In the genomic region with DNA sequence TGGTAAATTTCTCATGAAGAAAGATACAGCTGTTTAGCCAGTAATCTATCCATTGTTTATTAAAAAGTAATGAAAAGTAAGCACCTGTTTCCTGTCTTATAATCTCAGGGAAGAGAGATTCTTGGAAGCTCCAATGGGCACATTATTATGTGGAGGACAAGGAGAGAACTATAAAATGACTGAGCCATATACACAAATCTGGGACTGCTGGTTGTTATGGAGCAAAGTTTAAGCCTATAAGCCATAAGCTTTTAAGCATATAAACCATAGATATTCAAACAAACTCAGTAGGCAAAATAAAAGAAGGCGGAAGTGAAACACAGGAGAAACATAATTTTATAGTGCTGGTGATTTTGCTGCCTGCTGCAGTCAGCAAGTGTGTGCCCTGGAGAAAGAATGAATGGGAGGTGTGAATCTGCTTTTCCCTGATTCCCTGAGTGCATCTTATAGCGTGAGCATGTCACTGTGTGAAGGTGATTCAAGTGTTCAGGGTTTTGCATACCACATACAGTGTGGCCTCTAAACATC, we compare ENCODE assay signal across 28 cellular contexts.
"Had no signal": no experiment of that assay in that cellular context is flagged by ENCODE, and none has a peak within 500 bp of the region (broad histone marks: within the 10 kb centered on the region; RNA-seq: fewer than 3 reads in every experiment).

No MANE protein-coding gene starts in this region.

- DNase-seq: activated CD4-positive, alpha-beta T cell treated with anti-CD3 and anti-CD28 coated beads, Interleukin-2, amount 50 U/mL, for 1 hour; activated CD4-positive, CD25-positive, alpha-beta regulatory T cell treated with anti-CD3 and anti-CD28 coated beads, Interleukin-2, amount 50 U/mL, for 72 hours; activated CD8-positive, alpha-beta T cell treated with anti-CD3 and anti-CD28 coated beads for 36 hours; activated naive CD8-positive, alpha-beta T cell treated with anti-CD3 and anti-CD28 coated beads, Interleukin-2, amount 50 U/mL, for 24 hours; activated T-cell treated with anti-CD3 and anti-CD28 coated beads, Interleukin-2, amount 50 U/mL, for 4 hours; amygdala; dermis blood vessel endothelial cell; effector CD4-positive, alpha-beta T cell; gastrocnemius medialis; glutamatergic neuron; islet precursor cell; left ventricle myocardium superior; midbrain; naive thymus-derived CD8-positive, alpha-beta T cell; nucleus accumbens; pancreas; retina; stimulated activated CD4-positive, alpha-beta T cell treated with anti-CD3 and anti-CD28 coated beads, Interleukin-4, amount 100 ng/mL, for 4 hours; stimulated activated CD8-positive, alpha-beta memory T cell treated with anti-CD3 and anti-CD28 coated beads, Interleukin-4, amount 100 ng/mL, for 48 hours; stomach; thyroid gland; WERI-Rb-1 had no signal

- H3K27me3 ChIP-seq: breast epithelium, gastrocnemius medialis, hepatocyte, pancreas, stomach, thyroid gland had no signal

- H3K27ac ChIP-seq: breast epithelium, gastrocnemius medialis, hepatocyte, pancreas, prostate gland, skin epidermis, stomach, thyroid gland, WERI-Rb-1 had no signal

- H3K4me2 ChIP-seq: hepatocyte had no signal

- H3K4me3 ChIP-seq: breast epithelium, gastrocnemius medialis, hepatocyte, pancreas, prostate gland, skin epidermis, stomach, thyroid gland had no signal

- ATAC-seq: activated CD8-positive, alpha-beta T cell treated with anti-CD3 and anti-CD28 coated beads for 36 hours; activated naive CD8-positive, alpha-beta T cell treated with anti-CD3 and anti-CD28 coated beads, Interleukin-2, amount 50 U/mL, for 24 hours; activated T-cell treated with anti-CD3 and anti-CD28 coated beads, Interleukin-2, amount 50 U/mL, for 4 hours; gastrocnemius medialis; left ventricle myocardium superior; naive thymus-derived CD8-positive, alpha-beta T cell; pancreas; sciatic nerve; stimulated activated memory B cell treated with anti-CD40 and anti-IgM and Interleukin-4, amounts not matched to agents 10 μg/mL and 1 μg/mL and 100 μg/mL, for 72 hours had no signal

- H3K9me3 ChIP-seq: breast epithelium, gastrocnemius medialis, pancreas, prostate gland, stomach, thyroid gland had no signal

- H2AFZ ChIP-seq: hepatocyte had no signal

- H3K36me3 ChIP-seq: breast epithelium, gastrocnemius medialis, pancreas, prostate gland, stomach, thyroid gland, WERI-Rb-1 had no signal

- H3K79me2 ChIP-seq: hepatocyte had no signal

- H3K4me1 ChIP-seq: breast epithelium, gastrocnemius medialis, pancreas, thyroid gland had no signal
